Comparison of ENCODE assay signal across 8 cellular contexts in genomic region chr3:15602816-15603215, GRCh38. TPM values are rescaled to one million over a fixed set of nuclear protein-coding genes. Genes with fewer than 3 reads are reported as not detected.
A peak's percentile ranks its signal among the peaks of the same experiment; 100 is the strongest.
DNase-seq lines count a peak whose midpoint lies in the region; ATAC-seq, FAIRE-seq and TF ChIP-seq lines count a peak whose summit lies in the region.
"Not testable (repeated sequence)": the region's sequence is repeated elsewhere in the genome, so short reads cannot be mapped to it uniquely, and the experiment has no call there.

No MANE protein-coding gene starts in this region.

- peaks cover 28% of the 10 kb centered on the region for H3K4me1 ChIP-seq in A549
- peaks cover 12% of the 10 kb centered on the region for H3K4me1 ChIP-seq in GM23338 (ENCODE audit: insufficient read depth)
- H3K4me1 ChIP-seq in OCI-LY3 (ENCODE audit: low read length), result peaks cover 14% of the 10 kb centered on the region
- peaks cover 0 to 39% (median 18%) of the 10 kb centered on the region in 9 donors for H3K4me1 ChIP-seq in heart right ventricle

- intact Hi-C loops in MCF 10A (cut with micrococcal nuclease); heart right ventricle (cut with DNase I): not testable (repeated sequence)

- H3K9me3 Mint-ChIP-seq in GM23338, result peaks cover 24% of the 10 kb centered on the region
- H3K9me3 Mint-ChIP-seq in activated CD8-positive, alpha-beta memory T cell treated with anti-CD3 and anti-CD28 coated beads, Interleukin-2, amount 10 ng/mL, durations not matched to agents 7 days and 5 days (ENCODE audit: low read depth); MCF 10A (ENCODE audit: unreplicated experiment); natural killer cell treated with Interleukin-12 subunit alpha and Interleukin-12 subunit beta and Interleukin-15 and Interleukin-18, amount 100 ng/mL, for 72 hours; stimulated activated naive B cell treated with anti-CD40 and anti-IgM and Interleukin-4, amounts not matched to agents 10 μg/mL and 1 μg/mL and 100 μg/mL, for 72 hours: not testable (repeated sequence)

- BruUV-seq in MCF 10A (replicated peaks; lab: Mats Ljungman, UMichigan), result not testable (repeated sequence)

- TF ChIP-seq EP300 in A549 (IDR thresholded peaks at IDR 0.05), result not testable (repeated sequence)

- not testable (repeated sequence) for H3K9me2 ChIP-seq in GM23338 (ENCODE audit: insufficient read depth)

- not testable (repeated sequence) for H4K20me1 ChIP-seq in GM23338 (replicated peaks; ENCODE audit: insufficient read depth); OCI-LY3 (ENCODE audit: insufficient read depth, low read length)

- peak overlapping the region; percentile 100 for H3K4me3 Mint-ChIP-seq in GM23338
- peak overlapping the region; percentile 100 for H3K4me3 Mint-ChIP-seq in activated CD8-positive, alpha-beta memory T cell treated with anti-CD3 and anti-CD28 coated beads, Interleukin-2, amount 10 ng/mL, durations not matched to agents 7 days and 5 days
- H3K4me3 Mint-ChIP-seq in MCF 10A (ENCODE audit: unreplicated experiment), result peak overlapping the region; percentile 100
- peak overlapping the region; percentile 100 for H3K4me3 Mint-ChIP-seq in natural killer cell treated with Interleukin-12 subunit alpha and Interleukin-12 subunit beta and Interleukin-15 and Interleukin-18, amount 100 ng/mL, for 72 hours
- peak overlapping the region; percentile 98 to 99 for H3K4me3 Mint-ChIP-seq in stimulated activated naive B cell treated with anti-CD40 and anti-IgM and Interleukin-4, amounts not matched to agents 10 μg/mL and 1 μg/mL and 100 μg/mL, for 72 hours

- ATAC-seq in A549; GM23338; activated CD8-positive, alpha-beta memory T cell treated with anti-CD3 and anti-CD28 coated beads, Interleukin-2, amount 10 ng/mL, durations not matched to agents 7 days and 5 days; heart right ventricle; natural killer cell treated with Interleukin-12 subunit alpha and Interleukin-12 subunit beta and Interleukin-15 and Interleukin-18, amount 100 ng/mL, for 72 hours; stimulated activated naive B cell treated with anti-CD40 and anti-IgM and Interleukin-4, amounts not matched to agents 10 μg/mL and 1 μg/mL and 100 μg/mL, for 72 hours (replicated peaks): not testable (repeated sequence)

- H3K36me3 ChIP-seq in GM23338 (ENCODE audit: insufficient read depth) (peaks cover 16% of the 10 kb centered on the region), OCI-LY3 (replicated peaks; ENCODE audit: low read depth, low read length) (peaks cover 10% of the 10 kb centered on the region), heart right ventricle (peaks cover 0 to 32% (median 18%) of the 10 kb centered on the region in 9 donors)

- H3K27ac Mint-ChIP-seq in GM23338 (peak overlapping the region; percentile 99; the same call in 1 of the 2 replicates), MCF 10A (ENCODE audit: low read depth, unreplicated experiment) (peak overlapping the region; percentile 95)
- H3K27ac Mint-ChIP-seq in activated CD8-positive, alpha-beta memory T cell treated with anti-CD3 and anti-CD28 coated beads, Interleukin-2, amount 10 ng/mL, durations not matched to agents 7 days and 5 days, result peak overlapping the region; percentile 92
- H3K27ac Mint-ChIP-seq in natural killer cell treated with Interleukin-12 subunit alpha and Interleukin-12 subunit beta and Interleukin-15 and Interleukin-18, amount 100 ng/mL, for 72 hours, result peak overlapping the region; percentile 96 to 98
- H3K27ac Mint-ChIP-seq in stimulated activated naive B cell treated with anti-CD40 and anti-IgM and Interleukin-4, amounts not matched to agents 10 μg/mL and 1 μg/mL and 100 μg/mL, for 72 hours, result peak overlapping the region; percentile 99

- H3K27me3 Mint-ChIP-seq in GM23338 (ENCODE audit: insufficient read depth, low read depth, poor library complexity); activated CD8-positive, alpha-beta memory T cell treated with anti-CD3 and anti-CD28 coated beads, Interleukin-2, amount 10 ng/mL, durations not matched to agents 7 days and 5 days; MCF 10A (ENCODE audit: insufficient read depth, unreplicated experiment); natural killer cell treated with Interleukin-12 subunit alpha and Interleukin-12 subunit beta and Interleukin-15 and Interleukin-18, amount 100 ng/mL, for 72 hours; stimulated activated naive B cell treated with anti-CD40 and anti-IgM and Interleukin-4, amounts not matched to agents 10 μg/mL and 1 μg/mL and 100 μg/mL, for 72 hours: not testable (repeated sequence)

- H3K4me3 ChIP-seq in A549 (peak overlapping the region; percentile 65), GM23338 (peak overlapping the region; percentile 67), OCI-LY3 (ENCODE audit: low read length) (peak overlapping the region; percentile 86), heart right ventricle (peak overlapping the region in 6 of 10 donors; percentile 63 to 96 (median 79))

- peaks cover 52% of the 10 kb centered on the region for H3K36me3 Mint-ChIP-seq in GM23338 (ENCODE audit: low read depth)
- H3K36me3 Mint-ChIP-seq in activated CD8-positive, alpha-beta memory T cell treated with anti-CD3 and anti-CD28 coated beads, Interleukin-2, amount 10 ng/mL, durations not matched to agents 7 days and 5 days, result peaks cover 31% of the 10 kb centered on the region
- peaks cover 20% of the 10 kb centered on the region for H3K36me3 Mint-ChIP-seq in MCF 10A (ENCODE audit: insufficient read depth, unreplicated experiment)
- peaks cover 14% of the 10 kb centered on the region for H3K36me3 Mint-ChIP-seq in natural killer cell treated with Interleukin-12 subunit alpha and Interleukin-12 subunit beta and Interleukin-15 and Interleukin-18, amount 100 ng/mL, for 72 hours
- peaks cover 19 to 37% of the 10 kb centered on the region in 2 donors for H3K36me3 Mint-ChIP-seq in stimulated activated naive B cell treated with anti-CD40 and anti-IgM and Interleukin-4, amounts not matched to agents 10 μg/mL and 1 μg/mL and 100 μg/mL, for 72 hours

- peak overlapping the region; percentile 88; the same call in 1 of the 2 replicates for H3K9ac ChIP-seq in OCI-LY3 (ENCODE audit: low read length)

- H3F3A ChIP-seq in GM23338 (replicated peaks; ENCODE audit: low read depth), result not testable (repeated sequence)

- TF ChIP-seq RAD21 in A549 (conservative IDR thresholded peaks at IDR 0.05 in 1 of 2, IDR thresholded peaks at IDR 0.05 in 1 of 2), result not testable (repeated sequence)

- H3K27ac ChIP-seq in A549 (peak overlapping the region; percentile 70 to 91; a peak in 4 of 6 replicates), GM23338 (ENCODE audit: low read depth) (0 out of 2 replicates have a peak overlapping the region, but pooled peaks have one; percentile 96), heart right ventricle (peak overlapping the region in 2 of 10 donors; percentile 90 to 91)
- H3K27ac ChIP-seq in OCI-LY3 (ENCODE audit: low read length), result not testable (repeated sequence)

- CTCF ChIA-PET in A549 (lab: Yijun Ruan, JAX); activated CD8-positive, alpha-beta memory T cell treated with anti-CD3 and anti-CD28 coated beads, Interleukin-2, amount 10 ng/mL, durations not matched to agents 7 days and 5 days (lab: Charles Lee); MCF 10A (lab: Yijun Ruan, JAX): not testable (repeated sequence)

- POLR2A ChIA-PET in A549 (lab: Yijun Ruan, JAX), result not testable (repeated sequence)
- POLR2A ChIA-PET in MCF 10A (lab: Yijun Ruan, JAX), result interaction anchor here (0.7 kb wide), 1 partner anchor 195 kb away, joined by 3 read pairs; the partner anchor contains the start of gene ANKRD28

- TF ChIP-seq POLR2A in A549 (IDR thresholded peaks at IDR 0.05; ENCODE audit: low read length), result not testable (repeated sequence)

- not testable (repeated sequence) for H3K9me3 ChIP-seq in A549; OCI-LY3 (ENCODE audit: insufficient read depth, low read length); heart right ventricle

- not testable (repeated sequence) for TF ChIP-seq CTCF in A549 (IDR thresholded peaks at IDR 0.05); GM23338 (conservative IDR thresholded peaks at IDR 0.05; ENCODE audit: low read depth in 2 of 2); OCI-LY3 (IDR thresholded peaks at IDR 0.05; ENCODE audit: low read depth, low read length); MCF 10A (IDR thresholded peaks at IDR 0.05; ENCODE audit: unreplicated experiment); heart right ventricle (IDR thresholded peaks at IDR 0.05)

- not testable (repeated sequence) for H3K27me3 ChIP-seq in GM23338 (ENCODE audit: insufficient read depth); OCI-LY3 (ENCODE audit: low read depth, low read length); heart right ventricle

- FAIRE-seq in A549 (lab: Jason Lieb, UNC), result not testable (repeated sequence)

- not testable (repeated sequence) for DNase-seq in A549 (ENCODE audit: low read depth in 1 of 2, low spot score in 1 of 2); GM23338 (ENCODE audit: low spot score); activated CD8-positive, alpha-beta memory T cell treated with anti-CD3 and anti-CD28 coated beads, Interleukin-2, amount 10 ng/mL, durations not matched to agents 7 days and 5 days; MCF 10A (ENCODE audit: unreplicated experiment); heart right ventricle; natural killer cell treated with Interleukin-12 subunit alpha and Interleukin-12 subunit beta and Interleukin-15 and Interleukin-18, amount 100 ng/mL, for 72 hours (ENCODE audit: low spot score); stimulated activated naive B cell treated with anti-CD40 and anti-IgM and Interleukin-4, amounts not matched to agents 10 μg/mL and 1 μg/mL and 100 μg/mL, for 72 hours

- H3K4me1 Mint-ChIP-seq in GM23338 (peaks cover 19% of the 10 kb centered on the region), MCF 10A (ENCODE audit: insufficient read depth, unreplicated experiment) (peaks cover 28% of the 10 kb centered on the region)
- peaks cover 29% of the 10 kb centered on the region for H3K4me1 Mint-ChIP-seq in activated CD8-positive, alpha-beta memory T cell treated with anti-CD3 and anti-CD28 coated beads, Interleukin-2, amount 10 ng/mL, durations not matched to agents 7 days and 5 days
- peaks cover 40 to 46% of the 10 kb centered on the region in 2 donors for H3K4me1 Mint-ChIP-seq in natural killer cell treated with Interleukin-12 subunit alpha and Interleukin-12 subunit beta and Interleukin-15 and Interleukin-18, amount 100 ng/mL, for 72 hours (ENCODE audit: low read depth in 2 of 2)
- H3K4me1 Mint-ChIP-seq in stimulated activated naive B cell treated with anti-CD40 and anti-IgM and Interleukin-4, amounts not matched to agents 10 μg/mL and 1 μg/mL and 100 μg/mL, for 72 hours, result peaks cover 26 to 46% of the 10 kb centered on the region in 2 donors

- H2AFZ ChIP-seq in GM23338; OCI-LY3 (ENCODE audit: low read depth, low read length): not testable (repeated sequence)

- H3K4me2 ChIP-seq in A549 (peak overlapping the region; percentile 81), GM23338 (peak overlapping the region; percentile 96), OCI-LY3 (ENCODE audit: low read length) (peak overlapping the region; percentile 93)

- WGBS in A549 (ENCODE audit: missing lambda C conversion rate), result 90% methylated on average over 3 of the region's 3 CpGs
- WGBS in heart right ventricle, 2 donors, result 93 to 96% methylated on average over 3 of the region's 3 CpGs

- H3K79me2 ChIP-seq in GM23338 (replicated peaks; ENCODE audit: insufficient read depth), result peaks cover 26% of the 10 kb centered on the region
- peaks cover 11% of the 10 kb centered on the region for H3K79me2 ChIP-seq in OCI-LY3 (ENCODE audit: low read length)

RNA-seq across cellular contexts. Expression of gene BTD, which starts 1.3 kb away (rescaled TPM):
- polyA plus RNA-seq in A549 (2011; rRNA removed) (17.8 and 23.7 TPM in 2 replicates), A549 (2017; fragmentation: RNase III; extraction: RNeasy Plus Mini Kit Qiagen cat#74134 plus additional on column Dnase treatment) (13.4 to 17.6 TPM (median 16.5 TPM) in 3 replicates), GM23338 (2016; fragmentation: Nextera tagmentation; extraction: Ambion mirVana) (19.0 and 20.0 TPM in 2 replicates), heart right ventricle (1 to 10 TPM; 4.8 to 8.3 TPM)
- 12.0 and 12.6 TPM in 2 replicates for polyA plus RNA-seq in A549 (2012; cell fraction: cytosol; rRNA removed)
- polyA plus RNA-seq in A549 (2012; cell fraction: nucleus; rRNA removed), result 16.0 and 19.0 TPM in 2 replicates
- polyA minus RNA-seq in A549 (2011; rRNA and poly(A)+ RNA removed), result 26.1 and 30.0 TPM in 2 replicates
- total RNA-seq in GM23338 (2014; rRNA removed; shearing (Covaris generic)), result 15.0 and 17.8 TPM in 2 replicates
- 1 to 10 TPM; 5.2 to 6.2 TPM for total RNA-seq in activated CD8-positive, alpha-beta memory T cell treated with anti-CD3 and anti-CD28 coated beads, Interleukin-2, amount 10 ng/mL, durations not matched to agents 7 days and 5 days
- total RNA-seq in MCF 10A (2022) (5.9 and 7.2 TPM in 2 replicates), heart right ventricle (10 to 100 TPM in 8 of 10 donors, 1 to 10 TPM in 2; 8.8 to 17.2 (median 13.5) TPM)
- 1 to 10 TPM; 6.8 to 8.3 TPM for total RNA-seq in natural killer cell treated with Interleukin-12 subunit alpha and Interleukin-12 subunit beta and Interleukin-15 and Interleukin-18, amount 100 ng/mL, for 72 hours

RNA-seq across cellular contexts. Expression of gene HACL1, which starts 1.4 kb away (rescaled TPM):
- polyA plus RNA-seq in A549 (2011; rRNA removed) (51.0 and 69.0 TPM in 2 replicates), A549 (2017; fragmentation: RNase III; extraction: RNeasy Plus Mini Kit Qiagen cat#74134 plus additional on column Dnase treatment) (24.3 to 26.5 TPM (median 26.3 TPM) in 3 replicates), GM23338 (2016; fragmentation: Nextera tagmentation; extraction: Ambion mirVana) (19.4 and 19.6 TPM in 2 replicates), heart right ventricle (10 to 100 TPM in 1 of 2 donors, 1 to 10 TPM in 1; 7.5 to 11.1 TPM)
- polyA plus RNA-seq in A549 (2012; cell fraction: cytosol; rRNA removed), result 28.4 and 29.5 TPM in 2 replicates
- polyA plus RNA-seq in A549 (2012; cell fraction: nucleus; rRNA removed), result 23.1 and 32.1 TPM in 2 replicates
- polyA minus RNA-seq in A549 (2011; rRNA and poly(A)+ RNA removed), result 45.8 and 68.3 TPM in 2 replicates
- 25.9 and 33.5 TPM in 2 replicates for total RNA-seq in GM23338 (2014; rRNA removed; shearing (Covaris generic))
- 10 to 100 TPM; 24.4 to 25.5 TPM for total RNA-seq in activated CD8-positive, alpha-beta memory T cell treated with anti-CD3 and anti-CD28 coated beads, Interleukin-2, amount 10 ng/mL, durations not matched to agents 7 days and 5 days
- total RNA-seq in MCF 10A (2022) (19.6 and 21.0 TPM in 2 replicates), heart right ventricle (10 to 100 TPM; 12.4 to 20.5 (median 14.1) TPM)
- total RNA-seq in natural killer cell treated with Interleukin-12 subunit alpha and Interleukin-12 subunit beta and Interleukin-15 and Interleukin-18, amount 100 ng/mL, for 72 hours, result 10 to 100 TPM; 24.4 to 28.0 TPM
